ENCODE assay signal across 1 cellular context in genomic region chr21:45227735-45228134, GRCh38.
TF ChIP-seq lines count a peak whose summit lies in the region.

No MANE protein-coding gene starts in this region.

TF ChIP-seq in GM23338, 12 proteins besides CTCF, POLR2A, EP300 and RAD21:
- TF ChIP-seq CREB1 (CRISPR knock-in tag; IDR thresholded peaks at IDR 0.05; ENCODE audit: low read depth) (no peak), JUNB (IDR thresholded peaks at IDR 0.05; ENCODE audit: unreplicated experiment) (no peak), POLR2AphosphoS5 (IDR thresholded peaks at IDR 0.05; ENCODE audit: low read depth) (no peak), ETS1 (IDR thresholded peaks at IDR 0.05) (no peak), STAT1 (IDR thresholded peaks at IDR 0.05; ENCODE audit: unreplicated experiment) (no peak), EZH2phosphoT487 (IDR thresholded peaks at IDR 0.05; ENCODE audit: unreplicated experiment) (no peak)
